In the genomic region with DNA sequence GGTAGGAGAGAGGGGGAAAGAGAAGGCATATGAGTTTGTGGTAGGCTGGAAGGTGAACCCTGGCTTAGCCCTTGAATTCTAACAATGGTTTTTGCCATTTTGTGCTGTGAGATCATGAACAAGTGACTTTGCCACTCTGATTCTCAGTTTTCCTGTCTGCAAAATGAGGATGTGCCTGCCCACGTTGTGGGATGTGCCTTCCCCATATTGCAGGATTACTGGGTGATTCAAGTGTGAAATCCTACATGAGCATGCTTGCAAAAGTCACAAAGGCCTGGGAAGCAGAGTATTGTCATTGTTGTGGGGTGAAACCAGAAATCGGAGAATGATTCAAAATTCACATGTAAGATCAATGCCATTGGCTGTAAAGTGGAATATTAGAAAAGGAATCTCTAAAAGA, we compare ENCODE assay signal across 15 cellular contexts. TPM values are rescaled to one million over a fixed set of nuclear protein-coding genes. Genes with fewer than 3 reads are reported as not detected.
A peak's percentile ranks its signal among the peaks of the same experiment; 100 is the strongest.
DNase-seq lines count a peak whose midpoint lies in the region; ATAC-seq and TF ChIP-seq lines count a peak whose summit lies in the region.
"Had no signal": no experiment of that assay in that cellular context is flagged by ENCODE, and none has a peak within 500 bp of the region (broad histone marks: within the 10 kb centered on the region; RNA-seq: fewer than 3 reads in every experiment).

No MANE protein-coding gene starts in this region.

- in situ Hi-C loops in KBM-7 (cut with MboI; ENCODE audit: low pct_unique_long_range_greater_than_20kb, low sequenced_read_pairs) = no loop called here

- peak overlapping the region; percentile 58 for H3K4me2 ChIP-seq in BLaER1

- no peaks in the 10 kb centered on the region for H4K20me1 ChIP-seq in BLaER1

- H3K4me1 ChIP-seq in BLaER1 (peaks cover 60% of the 10 kb centered on the region), left lung (peaks cover 0 to 62% of the 10 kb centered on the region in 2 donors), spleen (peaks cover 4 to 72% (median 39%) of the 10 kb centered on the region in 6 donors)

- DNase-seq in KBM-7 (peak; percentile 50), left lung (peak in 1 of 2 donors; percentile 56), spleen (no peak), T-helper 9 cell (no peak), dorsolateral prefrontal cortex (no peak)
- DNase-seq: AML-193, DMS153, EL, NCI-H1105, NCI-H1694 treated with DMSO at 0.1 percent for 48 hours, NCI-H446, NCI-H748 treated with DMSO at 0.1 percent for 48 hours, SHP77 had no signal

- H3K27me3 ChIP-seq in BLaER1 (no peaks in the 10 kb centered on the region), left lung (no peaks in the 10 kb centered on the region), spleen (replicated peaks in 1 of 7) (no peaks in the 10 kb centered on the region), dorsolateral prefrontal cortex (peaks cover 0 to 4% (median 0%) of the 10 kb centered on the region in 45 donors)

- H3K4me3 ChIP-seq in BLaER1 (no peak overlapping the region), left lung (no peak overlapping the region), spleen (peak overlapping the region in 1 of 8 donors; percentile 31), dorsolateral prefrontal cortex (no peak overlapping the region)

- no peak for TF ChIP-seq POLR2A in spleen (IDR thresholded peaks at IDR 0.05)

- no peak overlapping the region for H3K9ac ChIP-seq in BLaER1

- H3K27ac ChIP-seq in BLaER1 (no peak overlapping the region), left lung (peak overlapping the region; percentile 67 to 92), spleen (peak overlapping the region in 7 of 8 donors; percentile 45 to 84 (median 72)), dorsolateral prefrontal cortex (peak overlapping the region in 6 of 59 donors; percentile 7 to 61 (median 34))

- TF ChIP-seq CTCF in left lung (IDR thresholded peaks at IDR 0.05) = no peak
- no peak for TF ChIP-seq CTCF in spleen (IDR thresholded peaks at IDR 0.05 in 8 of 11, conservative IDR thresholded peaks at IDR 0.05 in 3 of 11)
- TF ChIP-seq CTCF in dorsolateral prefrontal cortex (IDR thresholded peaks at IDR 0.05 in 54 of 56, conservative IDR thresholded peaks at IDR 0.05 in 2 of 56; ENCODE audit: low read depth in 1 of 56, partially characterized antibody in 56 of 56) = no peak

- H3K36me3 ChIP-seq in BLaER1 (no peaks in the 10 kb centered on the region), left lung (no peaks in the 10 kb centered on the region), spleen (no peaks in the 10 kb centered on the region)

- intact Hi-C loops in left lung (cut with DNase I) (no loop called here), spleen (cut with DNase I; ENCODE audit: low total_unique reads) (no loop called here), dorsolateral prefrontal cortex (cut with DNase I) (no loop called here)

- H3K9me3 ChIP-seq in BLaER1 = 0 out of 2 replicates have a peak, but pooled peaks cover 4% of the 10 kb centered on the region
- no peaks in the 10 kb centered on the region for H3K9me3 ChIP-seq in left lung
- no peaks in the 10 kb centered on the region for H3K9me3 ChIP-seq in spleen

- ATAC-seq in left lung (peak; percentile 54), GM21515 (IDR thresholded peaks at IDR 0.05; ENCODE audit: unreplicated experiment) (no peak)

- 30 to 48% (median 42%) methylated on average over 2 of the region's 2 CpGs for WGBS in spleen, 5 donors

RNA-seq across cellular contexts. Expression of gene TVP23A, which starts 28.6 kb away (rescaled TPM):
- total RNA-seq in left lung = under 1 TPM; 0.47 to 0.85 TPM
- 1 to 10 TPM in 3 of 7 donors, under 1 TPM in 3, not detected in 1; 0.42 to 2.2 (median 1.2) TPM for total RNA-seq in spleen
- polyA plus RNA-seq in spleen = 1 to 10 TPM in 1 of 3 donors, under 1 TPM in 2; 0.29 to 1.1 (median 0.72) TPM
- total RNA-seq in dorsolateral prefrontal cortex = 10 to 100 TPM in 119 of 120 experiments, 1 to 10 TPM in 1; 9.8 to 34.1 (median 21.6) TPM

RNA-seq across cellular contexts. Expression of gene CIITA, which starts 29.8 kb away (rescaled TPM):
- total RNA-seq in left lung = 10 to 100 TPM; 38.1 to 49.0 TPM
- total RNA-seq in spleen = 100 to 1,000 TPM in 6 of 7 donors, 10 to 100 TPM in 1; 88.0 to 179 (median 143) TPM
- 10 to 100 TPM; 67.0 to 93.6 (median 81.8) TPM for polyA plus RNA-seq in spleen
- 10 to 100 TPM in 45 of 120 experiments, 1 to 10 TPM in 75; 2.8 to 32.5 (median 9.1) TPM for total RNA-seq in dorsolateral prefrontal cortex
